25 cellular contexts compared by ENCODE assay signal in genomic region chr5:160693831-160694473, GRCh38.
DNase-seq lines count a peak whose midpoint lies in the region; ATAC-seq and TF ChIP-seq lines count a peak whose summit lies in the region.
"Had no signal": no experiment of that assay in that cellular context is flagged by ENCODE, and none has a peak within 500 bp of the region (broad histone marks: within the 10 kb centered on the region; RNA-seq: fewer than 3 reads in every experiment).

No MANE protein-coding gene starts in this region.

- H3K4me1 ChIP-seq in mammary epithelial cell (ENCODE audit: insufficient read depth, low read length) (peaks cover 7% of the 10 kb centered on the region), left lung (peaks cover 0 to 12% of the 10 kb centered on the region in 2 donors)
- H3K4me1 ChIP-seq: prostate gland had no signal

- TF ChIP-seq CTCF in mammary epithelial cell (conservative IDR thresholded peaks at IDR 0.05 in 1 of 2, IDR thresholded peaks at IDR 0.05 in 1 of 2; ENCODE audit: extremely low read depth in 1 of 2, insufficient read depth in 1 of 2, low read depth in 1 of 2, low read length in 2 of 2) (no peak), left lung (IDR thresholded peaks at IDR 0.05) (no peak), type B pancreatic cell (conservative IDR thresholded peaks at IDR 0.05) (no peak)

- H3K27ac ChIP-seq in mammary epithelial cell (ENCODE audit: insufficient read depth, low read depth, low read length) (no peak overlapping the region), left lung (no peak overlapping the region)
- H3K27ac ChIP-seq: GM23248, neutrophil, prostate gland, WERI-Rb-1 had no signal

- H3K27ac Mint-ChIP-seq in type B pancreatic cell = peak overlapping the region; percentile 80
- H3K27ac Mint-ChIP-seq: activated CD4-positive, alpha-beta T cell treated with anti-CD3 and anti-CD28 coated beads, Interleukin-2, amount 10 ng/mL, durations not matched to agents 24 days and 14 days; activated T-cell treated with anti-CD3 and anti-CD28 coated beads, Interleukin-2, amount 50 U/mL, for 24 hours; CD4-positive, alpha-beta memory T cell; stimulated activated naive CD8-positive, alpha-beta T cell treated with anti-CD3 and anti-CD28 coated beads, Interleukin-15, Interleukin-2, amounts not matched to agents 100 ng/mL and 50 ng/mL, for 24 hours; T-helper 2 cell treated with Interferon-gamma antibody and Interleukin-4, amounts not matched to agents 5 μg/mL and 100 μg/mL, for 36 hours had no signal

- H3K79me2 ChIP-seq in mammary epithelial cell (ENCODE audit: insufficient read depth, low read length) = no peaks in the 10 kb centered on the region

- no TSS peak for BruUV-seq in mammary epithelial cell (replicated peaks; lab: Mats Ljungman, UMichigan)

- no peaks in the 10 kb centered on the region for H3K9me3 Mint-ChIP-seq in type B pancreatic cell
- H3K9me3 Mint-ChIP-seq: activated CD4-positive, alpha-beta T cell treated with anti-CD3 and anti-CD28 coated beads, Interleukin-2, amount 10 ng/mL, durations not matched to agents 24 days and 14 days; activated T-cell treated with anti-CD3 and anti-CD28 coated beads, Interleukin-2, amount 50 U/mL, for 24 hours; stimulated activated naive CD8-positive, alpha-beta T cell treated with anti-CD3 and anti-CD28 coated beads, Interleukin-15, Interleukin-2, amounts not matched to agents 100 ng/mL and 50 ng/mL, for 24 hours; T-helper 2 cell treated with Interferon-gamma antibody and Interleukin-4, amounts not matched to agents 5 μg/mL and 100 μg/mL, for 36 hours had no signal

- dilution Hi-C loops in mammary epithelial cell (cut with HindIII; ENCODE audit: low sequenced_read_pairs) = no loop called here

- H3K4me2 ChIP-seq in mammary epithelial cell (ENCODE audit: insufficient read depth, low read depth, low read length) = no peak overlapping the region

- in situ Hi-C loops in mammary epithelial cell (cut with MboI; ENCODE audit: low sequenced_read_pairs in 2 of 2) = no loop called here

- CTCF ChIA-PET in mammary epithelial cell (lab: Charles Lee; ENCODE audit: low non-redundant PET) = no interaction called here

- 76% methylated on average over 6 of the region's 7 CpGs for WGBS in mammary epithelial cell (ENCODE audit: low coverage, missing lambda C conversion rate)

- no peaks in the 10 kb centered on the region for H3K27me3 Mint-ChIP-seq in type B pancreatic cell
- H3K27me3 Mint-ChIP-seq: CD4-positive, alpha-beta memory T cell had no signal

- H3K9me3 ChIP-seq in mammary epithelial cell (replicated peaks; ENCODE audit: insufficient read depth, low read length) = no peaks in the 10 kb centered on the region
- no peaks in the 10 kb centered on the region for H3K9me3 ChIP-seq in left lung
- H3K9me3 ChIP-seq in MG63 = no peaks in the 10 kb centered on the region
- H3K9me3 ChIP-seq: neutrophil, prostate gland had no signal

- intact Hi-C loops in mammary epithelial cell (cut with micrococcal nuclease) (no loop called here), left lung (cut with DNase I) (no loop called here)

- ATAC-seq in left lung (peak; percentile 61), HG03097 (IDR thresholded peaks at IDR 0.05; ENCODE audit: low FRiP score, unreplicated experiment) (no peak), GM18520 (IDR thresholded peaks at IDR 0.05; ENCODE audit: unreplicated experiment) (no peak)

- H3K4me3 Mint-ChIP-seq in type B pancreatic cell = no peak overlapping the region
- H3K4me3 Mint-ChIP-seq: activated CD4-positive, alpha-beta T cell treated with anti-CD3 and anti-CD28 coated beads, Interleukin-2, amount 10 ng/mL, durations not matched to agents 24 days and 14 days; activated T-cell treated with anti-CD3 and anti-CD28 coated beads, Interleukin-2, amount 50 U/mL, for 24 hours; stimulated activated naive CD8-positive, alpha-beta T cell treated with anti-CD3 and anti-CD28 coated beads, Interleukin-15, Interleukin-2, amounts not matched to agents 100 ng/mL and 50 ng/mL, for 24 hours; T-helper 2 cell treated with Interferon-gamma antibody and Interleukin-4, amounts not matched to agents 5 μg/mL and 100 μg/mL, for 36 hours had no signal

- no peaks in the 10 kb centered on the region for H4K20me1 ChIP-seq in mammary epithelial cell (ENCODE audit: insufficient read depth, low read length)

- DNase-seq in NCI-H146 (lab: John Stamatoyannopoulos, UW) (peak; percentile 2), NCI-H146 treated with DMSO at 0.1 percent for 48 hours (lab: John Stamatoyannopoulos, UW; ENCODE audit: unreplicated experiment) (no peak), mammary epithelial cell (peak; percentile 25), left lung (no peak), type B pancreatic cell (ENCODE audit: extremely low spot score, unreplicated experiment) (no peak), MG63 (no peak)
- DNase-seq: 8988T; activated CD4-positive, alpha-beta T cell treated with anti-CD3 and anti-CD28 coated beads, Interleukin-2, amount 10 ng/mL, durations not matched to agents 24 days and 14 days; activated naive CD4-positive, alpha-beta T cell; activated T-cell treated with anti-CD3 and anti-CD28 coated beads, Interleukin-2, amount 50 U/mL, for 24 hours; CD4-positive, alpha-beta memory T cell; foreskin fibroblast; GM23248; kidney glomerular epithelial cell; NCI-H1092 treated with DMSO at 0.1 percent for 48 hours; NCI-H2081; NCI-H345; stimulated activated CD4-positive, alpha-beta T cell treated with anti-CD3 and anti-CD28 coated beads, Interleukin-15, amount 100 ng/mL, for 24 hours; WERI-Rb-1 had no signal

- no peaks in the 10 kb centered on the region for H3K36me3 Mint-ChIP-seq in type B pancreatic cell
- H3K36me3 Mint-ChIP-seq: CD4-positive, alpha-beta memory T cell had no signal

- H3K4me3 ChIP-seq in mammary epithelial cell (replicated peaks in 1 of 3; ENCODE audit: insufficient read depth in 1 of 3, low read depth in 2 of 3, low read length in 3 of 3) (no peak overlapping the region), left lung (no peak overlapping the region), MG63 (no peak overlapping the region)
- H3K4me3 ChIP-seq: GM23248, prostate gland had no signal

- no peaks in the 10 kb centered on the region for H3K4me1 Mint-ChIP-seq in type B pancreatic cell (ENCODE audit: unreplicated experiment)
- H3K4me1 Mint-ChIP-seq: activated CD4-positive, alpha-beta T cell treated with anti-CD3 and anti-CD28 coated beads, Interleukin-2, amount 10 ng/mL, durations not matched to agents 24 days and 14 days; CD4-positive, alpha-beta memory T cell had no signal

- H3K27me3 ChIP-seq in mammary epithelial cell (ENCODE audit: insufficient read depth, low read length) = no peaks in the 10 kb centered on the region
- no peaks in the 10 kb centered on the region for H3K27me3 ChIP-seq in left lung
- H3K27me3 ChIP-seq in MG63 = no peaks in the 10 kb centered on the region; the same call in 1 of the 2 replicates
- H3K27me3 ChIP-seq: neutrophil had no signal

- H3K36me3 ChIP-seq in mammary epithelial cell (ENCODE audit: insufficient read depth, low read length) (no peaks in the 10 kb centered on the region), left lung (no peaks in the 10 kb centered on the region), MG63 (no peaks in the 10 kb centered on the region)
- H3K36me3 ChIP-seq: neutrophil, prostate gland, WERI-Rb-1 had no signal

- H3K9ac ChIP-seq in mammary epithelial cell (ENCODE audit: insufficient read depth, low read length) = no peak overlapping the region
- H3K9ac ChIP-seq: GM23248 had no signal

- peak overlapping the region; percentile 37 for H2AFZ ChIP-seq in mammary epithelial cell (ENCODE audit: low read depth, low read length)
- H2AFZ ChIP-seq: GM23248 had no signal

Comparison
In these comparisons a context has a peak if more than half of its experiments do, and no peak if none do; other contexts are left out.
1. DNase-seq: peak in NCI-H146 (single experiment) and mammary epithelial cell (single experiment); none in NCI-H146 treated with DMSO at 0.1 percent for 48 hours (single experiment), left lung (0 of 2), type B pancreatic cell (single experiment) and MG63 (single experiment).